Comparison of ENCODE assay signal across 6 cellular contexts in genomic region chr19:41376998-41377365, GRCh38.
DNase-seq lines count a peak whose midpoint lies in the region; ATAC-seq and TF ChIP-seq lines count a peak whose summit lies in the region.

No MANE protein-coding gene starts in this region.

- peak overlapping the region; percentile 29 for H3K27ac Mint-ChIP-seq in central memory CD8-positive, alpha-beta T cell (ENCODE audit: low read depth)

- ATAC-seq in central memory CD8-positive, alpha-beta T cell (replicated peaks; ENCODE audit: extremely low read depth, poor library complexity, severe bottlenecking), result peak; percentile 63
- ATAC-seq in HG02938 (IDR thresholded peaks at IDR 0.05; ENCODE audit: unreplicated experiment) (no peak), HG02763 (IDR thresholded peaks at IDR 0.05; ENCODE audit: unreplicated experiment) (no peak)

- no peak overlapping the region for H3K9ac ChIP-seq in HUES48 (ENCODE audit: low read depth, low read length)

- peak overlapping the region; percentile 33 for H3K27ac ChIP-seq in HUES48 (ENCODE audit: low read depth, low read length)
- peak overlapping the region; percentile 85 for H3K27ac ChIP-seq in neutrophil

- H3K27me3 ChIP-seq in HUES48 (ENCODE audit: control insufficient read depth, insufficient read depth, low read length) (peaks cover 10% of the 10 kb centered on the region; the same call in 1 of the 2 replicates), neutrophil (no peaks in the 10 kb centered on the region)

- H3K4me1 Mint-ChIP-seq in central memory CD8-positive, alpha-beta T cell, result peaks cover 20% of the 10 kb centered on the region

- H3K4me1 ChIP-seq in HUES48 (ENCODE audit: control insufficient read depth, insufficient read depth, low read length) (peaks cover 2% of the 10 kb centered on the region), neutrophil (ENCODE audit: control insufficient read depth in 1 of 2, insufficient read depth in 1 of 2, low read depth in 1 of 2, low read length in 1 of 2) (peaks cover 51 to 56% of the 10 kb centered on the region in 2 experiments)

- TF ChIP-seq CTCF in neutrophil (IDR thresholded peaks at IDR 0.05), result no peak

- no peak for DNase-seq in central memory CD8-positive, alpha-beta T cell (ENCODE audit: low spot score in 2 of 2)
- no peak for DNase-seq in NCI-H1105 treated with DMSO at 0.1 percent for 48 hours (lab: John Stamatoyannopoulos, UW)

- peak overlapping the region; percentile 62 for H3K4me3 Mint-ChIP-seq in central memory CD8-positive, alpha-beta T cell

- H3K9me3 ChIP-seq in HUES48 (ENCODE audit: control insufficient read depth, insufficient read depth, low read length) (no peaks in the 10 kb centered on the region), neutrophil (no peaks in the 10 kb centered on the region)

- H3K36me3 ChIP-seq in HUES48 (ENCODE audit: control insufficient read depth, insufficient read depth, low read length) (no peaks in the 10 kb centered on the region), neutrophil (peaks cover 18% of the 10 kb centered on the region)

- H3K9me3 Mint-ChIP-seq in central memory CD8-positive, alpha-beta T cell, result no peaks in the 10 kb centered on the region

- peak overlapping the region; percentile 80 for H3K4me3 ChIP-seq in HUES48 (ENCODE audit: low read depth, low read length)
- peak overlapping the region; percentile 84 to 91 for H3K4me3 ChIP-seq in neutrophil (ENCODE audit: low read depth in 1 of 2, low read length in 1 of 2)

- peaks cover 4% of the 10 kb centered on the region for H3K36me3 Mint-ChIP-seq in central memory CD8-positive, alpha-beta T cell (ENCODE audit: insufficient read depth)

- H3K27me3 Mint-ChIP-seq in central memory CD8-positive, alpha-beta T cell, result no peaks in the 10 kb centered on the region
